In the genomic region with DNA sequence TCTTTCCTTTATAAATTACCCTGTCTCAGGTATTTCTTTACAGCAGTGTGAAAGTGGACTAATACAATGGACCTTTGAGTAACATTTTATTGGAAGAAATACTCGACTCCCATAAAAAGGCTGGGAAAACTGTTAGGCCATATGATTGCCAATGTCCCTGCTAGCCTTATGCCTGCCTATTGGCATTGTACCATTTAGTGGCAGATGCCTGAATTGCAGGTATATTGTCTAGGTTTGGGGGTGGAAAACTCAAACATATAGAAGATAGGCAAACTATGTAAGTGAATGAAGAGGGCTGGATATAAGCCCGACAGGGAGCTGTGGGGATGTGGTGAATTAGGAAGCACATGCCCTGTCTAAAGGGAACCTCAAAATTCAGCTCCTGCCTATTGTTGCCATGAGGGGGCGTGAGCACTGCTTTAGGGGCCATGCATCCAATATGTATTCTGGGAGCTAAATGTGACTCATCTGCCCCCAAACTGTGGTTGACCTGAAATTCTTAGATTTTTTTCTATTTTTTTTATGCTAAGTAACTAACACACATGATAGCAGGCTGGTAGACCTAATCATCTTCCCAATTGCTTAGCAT, we compare ENCODE assay signal across 10 cellular contexts.
A peak's percentile ranks its signal among the peaks of the same experiment; 100 is the strongest.
DNase-seq lines count a peak whose midpoint lies in the region; ATAC-seq, FAIRE-seq and TF ChIP-seq lines count a peak whose summit lies in the region.
"Had no signal": no experiment of that assay in that cellular context is flagged by ENCODE, and none has a peak within 500 bp of the region (broad histone marks: within the 10 kb centered on the region; RNA-seq: fewer than 3 reads in every experiment).

No MANE protein-coding gene starts in this region.

- peak; percentile 84 for FAIRE-seq in H54 (lab: Jason Lieb, UNC)

- no peak for ATAC-seq in naive thymus-derived CD8-positive, alpha-beta T cell
- ATAC-seq in HG02885 (IDR thresholded peaks at IDR 0.05; ENCODE audit: poor library complexity, unreplicated experiment), result no peak
- ATAC-seq: T-cell had no signal

- H3K9ac ChIP-seq in SK-N-SH, result no peak overlapping the region

- H3K4me3 ChIP-seq in Caco-2 (ENCODE audit: low read depth, low read length) (no peak overlapping the region), SK-N-SH (ENCODE audit: low read depth in 2 of 2, low read length in 1 of 2) (peak overlapping the region in 1 of 2 experiments; percentile 23; a peak in 1 of 4 replicates), coronary artery (no peak overlapping the region)

- no peaks in the 10 kb centered on the region for H3K36me3 Mint-ChIP-seq in Caco-2 (ENCODE audit: insufficient read depth, unreplicated experiment)
- H3K36me3 Mint-ChIP-seq in naive thymus-derived CD8-positive, alpha-beta T cell, result no peaks in the 10 kb centered on the region
- H3K36me3 Mint-ChIP-seq: T-cell had no signal

- TF ChIP-seq CTCF in Caco-2 (IDR thresholded peaks at IDR 0.05; ENCODE audit: insufficient read depth in 1 of 2, low read depth in 1 of 2, low read length in 1 of 2, severe bottlenecking in 1 of 2, unreplicated experiment in 1 of 2) (peak; percentile 11 to 29), SK-N-SH (IDR thresholded peaks at IDR 0.05) (peak; percentile 50), coronary artery (IDR thresholded peaks at IDR 0.05) (no peak)

- TF ChIP-seq RAD21 in SK-N-SH (IDR thresholded peaks at IDR 0.05; ENCODE audit: low read length), result peak; percentile 54

- H4K20me1 ChIP-seq in SK-N-SH (ENCODE audit: insufficient read depth), result no peaks in the 10 kb centered on the region

- H2AFZ ChIP-seq in SK-N-SH (ENCODE audit: low read depth), result no peak overlapping the region

- peaks cover 6% of the 10 kb centered on the region for H3K27me3 Mint-ChIP-seq in Caco-2 (ENCODE audit: insufficient read depth, unreplicated experiment)
- H3K27me3 Mint-ChIP-seq in naive thymus-derived CD8-positive, alpha-beta T cell, result peaks cover 8 to 30% (median 12%) of the 10 kb centered on the region in 5 donors

- H3K36me3 ChIP-seq in Caco-2 (ENCODE audit: control insufficient read depth, insufficient read depth, low read length) (no peaks in the 10 kb centered on the region), SK-N-SH (replicated peaks in 1 of 2; ENCODE audit: control insufficient read depth in 1 of 2, insufficient read depth in 2 of 2, low read length in 1 of 2) (no peaks in the 10 kb centered on the region)
- H3K36me3 ChIP-seq: neutrophil had no signal

- no peaks in the 10 kb centered on the region for H3K79me2 ChIP-seq in SK-N-SH (ENCODE audit: insufficient read depth)

- H3K4me1 ChIP-seq in Caco-2, result no peaks in the 10 kb centered on the region
- no peaks in the 10 kb centered on the region; a peak in 1 of 4 replicates for H3K4me1 ChIP-seq in SK-N-SH (ENCODE audit: control insufficient read depth in 1 of 2, insufficient read depth in 2 of 2, low read depth in 1 of 2, low read length in 1 of 2)

- no peaks in the 10 kb centered on the region for H3F3A ChIP-seq in SK-N-SH (replicated peaks; ENCODE audit: insufficient read depth)

- no peak for TF ChIP-seq EP300 in SK-N-SH (IDR thresholded peaks at IDR 0.05; ENCODE audit: borderline replicate concordance in 1 of 2, low read depth in 1 of 2, low read length in 1 of 2)

- intact Hi-C loops in Caco-2 (cut with micrococcal nuclease; ENCODE audit: unreplicated experiment), result loop anchor here (5.0 kb wide), 1 partner anchor 89 kb away; no protein-coding TSS in a partner anchor

- TF ChIP-seq POLR2A in H54 (IDR thresholded peaks at IDR 0.05; ENCODE audit: low read depth, low read length), result no peak

- WGBS in SK-N-SH (ENCODE audit: low lambda C conversion rate), result 39% methylated on average over 3 of the region's 3 CpGs

- no peak overlapping the region for H3K4me2 ChIP-seq in SK-N-SH

- DNase-seq in Caco-2, result peak in 1 of 2 experiments; percentile 22
- no peak for DNase-seq in H54 (ENCODE audit: insufficient read length, low spot score)
- peak; percentile 30 for DNase-seq in SK-N-SH
- peak; percentile 36 for DNase-seq in iPS DF 4.7 (ENCODE audit: extremely low read depth, low spot score)
- DNase-seq in naive thymus-derived CD8-positive, alpha-beta T cell, result no peak
- DNase-seq in coronary artery (ENCODE audit: low spot score), result no peak
- no peak for DNase-seq in activated T-cell treated with anti-CD3 and anti-CD28 coated beads, Interleukin-2, amount 50 U/mL, for 48 hours
- DNase-seq: T-cell had no signal

- POLR2A ChIA-PET in Caco-2 (lab: Charles Lee) (no interaction called here), SK-N-SH (lab: Yijun Ruan, JAX) (no interaction called here)
- POLR2A ChIA-PET in naive thymus-derived CD8-positive, alpha-beta T cell (lab: Charles Lee), result no interaction called here

- no peaks in the 10 kb centered on the region for H3K9me2 ChIP-seq in SK-N-SH

- BruUV-seq in Caco-2 (replicated peaks; lab: Mats Ljungman, UMichigan), result no TSS peak

- H3K27ac Mint-ChIP-seq in Caco-2 (ENCODE audit: unreplicated experiment), result no peak overlapping the region
- no peak overlapping the region for H3K27ac Mint-ChIP-seq in naive thymus-derived CD8-positive, alpha-beta T cell
- H3K27ac Mint-ChIP-seq: T-cell had no signal

- no peaks in the 10 kb centered on the region for H3K9me3 Mint-ChIP-seq in Caco-2 (ENCODE audit: unreplicated experiment)
- H3K9me3 Mint-ChIP-seq in naive thymus-derived CD8-positive, alpha-beta T cell, result peaks cover 0 to 5% (median 0%) of the 10 kb centered on the region in 9 donors
- H3K9me3 Mint-ChIP-seq: T-cell had no signal

- H3K4me1 Mint-ChIP-seq in Caco-2 (ENCODE audit: low read depth, unreplicated experiment), result no peaks in the 10 kb centered on the region
- H3K4me1 Mint-ChIP-seq in naive thymus-derived CD8-positive, alpha-beta T cell, result no peaks in the 10 kb centered on the region
- H3K4me1 Mint-ChIP-seq: T-cell had no signal

- CTCF ChIA-PET in Caco-2 (lab: Charles Lee) (interaction anchor here (0.6 to 1.0 kb wide), 4 partner anchors 19 to 379 kb away, joined by 3 read pairs; no protein-coding TSS in a partner anchor), SK-N-SH (lab: Yijun Ruan, JAX) (interaction anchor here (0.6 to 1.4 kb wide), 14 partner anchors 8 to 541 kb away, joined by 3 to 6 read pairs (median 4); no protein-coding TSS in a partner anchor)

- H3K9me3 ChIP-seq in Caco-2, result no peaks in the 10 kb centered on the region
- no peaks in the 10 kb centered on the region for H3K9me3 ChIP-seq in SK-N-SH
- H3K9me3 ChIP-seq: neutrophil had no signal

- no peak overlapping the region for H3K4me3 Mint-ChIP-seq in Caco-2 (ENCODE audit: unreplicated experiment)
- no peak overlapping the region for H3K4me3 Mint-ChIP-seq in naive thymus-derived CD8-positive, alpha-beta T cell
- H3K4me3 Mint-ChIP-seq: T-cell had no signal

- H3K27ac ChIP-seq in SK-N-SH (ENCODE audit: low read depth in 2 of 2, low read length in 1 of 2), result no peak overlapping the region
- H3K27ac ChIP-seq in coronary artery, result no peak overlapping the region
- H3K27ac ChIP-seq: neutrophil had no signal

- H3K27me3 ChIP-seq in Caco-2 (replicated peaks; ENCODE audit: control insufficient read depth, insufficient read depth, low read length) (no peaks in the 10 kb centered on the region), SK-N-SH (ENCODE audit: insufficient read depth) (peaks cover 6% of the 10 kb centered on the region; the same call in 1 of the 2 replicates)

TF ChIP-seq in SK-N-SH, 30 proteins besides CTCF, POLR2A, EP300 and RAD21:
- TF ChIP-seq RXRA (IDR thresholded peaks at IDR 0.05; ENCODE audit: borderline replicate concordance, low read depth) (no peak), SMC3 (IDR thresholded peaks at IDR 0.05; ENCODE audit: low read depth, low read length) (peak; percentile 41)

Comparison
In these comparisons a context has a peak if more than half of its experiments do, and no peak if none do; other contexts are left out.
1. DNase-seq: peak in SK-N-SH (single experiment) and iPS DF 4.7 (single experiment); none in H54 (single experiment), naive thymus-derived CD8-positive, alpha-beta T cell (0 of 10), coronary artery (single experiment) and activated T-cell treated with anti-CD3 and anti-CD28 coated beads, Interleukin-2, amount 50 U/mL, for 48 hours (0 of 2).